18 cellular contexts compared by ENCODE assay signal in genomic region chr15:95511680-95512079, GRCh38.
"Had no signal": no experiment of that assay in that cellular context is flagged by ENCODE, and none has a peak within 500 bp of the region (broad histone marks: within the 10 kb centered on the region; RNA-seq: fewer than 3 reads in every experiment).

No MANE protein-coding gene starts in this region.

- DNase-seq: activated CD4-positive, alpha-beta T cell treated with anti-CD3 and anti-CD28 coated beads, Interleukin-2, amount 10 ng/mL, durations not matched to agents 24 days and 14 days; activated CD4-positive, CD25-positive, alpha-beta regulatory T cell; activated CD8-positive, alpha-beta memory T cell treated with anti-CD3 and anti-CD28 coated beads, Interleukin-2, amount 50 U/mL, for 4 hours; activated CD8-positive, alpha-beta T cell treated with anti-CD3 and anti-CD28 coated beads, Interleukin-2, amount 10 ng/mL, durations not matched to agents 7 days and 5 days; activated gamma-delta T cell treated with Interleukin-2 at 50 U/mL for 16 hours; activated T-cell treated with anti-CD3 and anti-CD28 coated beads, Interleukin-2, amount 50 U/mL, for 48 hours; brain microvascular endothelial cell; glutamatergic neuron; left cardiac atrium; lower lobe of right lung; nephron progenitor cell; occipital lobe; stimulated activated CD4-positive, alpha-beta T cell treated with anti-CD3 and anti-CD28 coated beads, Interleukin-4, amount 100 ng/mL, for 4 hours; stimulated activated CD8-positive, alpha-beta memory T cell treated with anti-CD3 and anti-CD28 coated beads, Interleukin-4, amount 100 ng/mL, for 48 hours; stimulated activated naive CD8-positive, alpha-beta T cell treated with anti-CD3 and anti-CD28 coated beads, Interleukin-15, Interleukin-2, amounts not matched to agents 100 U/mL and 50 U/mL, for 24 hours; trophoblast cell had no signal

- H3K9me3 ChIP-seq: lower lobe of right lung, right atrium auricular region had no signal

- H3K36me3 ChIP-seq: brain microvascular endothelial cell, lower lobe of right lung, right atrium auricular region had no signal

- H3K27me3 ChIP-seq: brain microvascular endothelial cell, right atrium auricular region had no signal

- H3K4me3 ChIP-seq: lower lobe of right lung, right atrium auricular region, skin epidermis had no signal

- H3K4me1 ChIP-seq: lower lobe of right lung, right atrium auricular region had no signal

- H3K27ac ChIP-seq: brain microvascular endothelial cell, lower lobe of right lung, right atrium auricular region, skin epidermis had no signal
